36 cellular contexts compared by ENCODE assay signal in the genomic region with DNA sequence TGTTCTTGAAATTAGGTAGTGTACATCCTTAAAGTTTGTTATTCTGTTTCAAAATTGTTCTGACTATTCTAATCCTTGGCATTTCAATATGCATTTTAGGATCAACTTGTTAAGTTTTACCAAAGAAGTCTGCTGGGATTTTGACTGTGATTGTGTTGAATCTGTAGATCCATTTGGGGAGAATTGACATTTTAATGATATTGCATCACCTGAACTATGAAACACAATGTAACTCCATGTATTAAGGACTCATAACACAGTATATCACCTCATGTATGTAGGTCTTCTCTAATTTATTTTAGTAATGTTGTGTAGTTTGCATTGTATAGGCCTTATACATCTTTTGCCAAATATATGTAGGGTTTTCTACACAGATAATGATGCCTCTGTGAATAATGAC.
"Had no signal": no experiment of that assay in that cellular context is flagged by ENCODE, and none has a peak within 500 bp of the region (broad histone marks: within the 10 kb centered on the region; RNA-seq: fewer than 3 reads in every experiment).

No MANE protein-coding gene starts in this region.

- H3K4me3 ChIP-seq: MG63 had no signal

- H3K27me3 ChIP-seq: MG63 had no signal

- DNase-seq: Karpas-422, Kasumi-1, MG63, MM.1S, MV-4-11, NCI-H1048, NCI-H1092, NCI-H1092 treated with DMSO at 0.1 percent for 48 hours, NCI-H1105, NCI-H1105 treated with DMSO at 0.1 percent for 48 hours, NCI-H1417, NCI-H1417 treated with DMSO at 0.1 percent for 48 hours, NCI-H1436, NCI-H1436 treated with DMSO at 0.1 percent for 48 hours, NCI-H146, NCI-H1694, NCI-H1694 treated with DMSO at 0.1 percent for 48 hours, NCI-H187, NCI-H187 treated with DMSO at 0.1 percent for 48 hours, NCI-H1930, NCI-H2029, NCI-H2029 treated with DMSO at 0.1 percent for 48 hours, NCI-H2081, NCI-H2081 treated with DMSO at 0.1 percent for 48 hours, NCI-H2107, NCI-H2171, NCI-H2171 treated with DMSO at 0.1 percent for 48 hours, NCI-H2227 treated with DMSO at 0.1 percent for 48 hours, NCI-H226, NCI-H345, NCI-H446, NCI-H446 treated with DMSO at 0.1 percent for 48 hours, NCI-H510A, NCI-H510A treated with DMSO at 0.1 percent for 48 hours, NCI-H524, NCI-H524 treated with DMSO at 0.1 percent for 48 hours had no signal

- H3K36me3 ChIP-seq: MG63 had no signal
